8 cellular contexts compared by ENCODE assay signal in the genomic region with DNA sequence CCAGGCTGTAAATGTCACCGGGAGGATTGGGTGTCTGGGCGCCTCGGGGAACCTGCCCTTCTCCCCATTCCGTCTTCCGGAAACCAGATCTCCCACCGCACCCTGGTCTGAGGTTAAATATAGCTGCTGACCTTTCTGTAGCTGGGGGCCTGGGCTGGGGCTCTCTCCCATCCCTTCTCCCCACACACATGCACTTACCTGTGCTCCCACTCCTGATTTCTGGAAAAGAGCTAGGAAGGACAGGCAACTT. TPM values are rescaled to one million over a fixed set of nuclear protein-coding genes. Genes with fewer than 3 reads are reported as not detected.
A peak's percentile ranks its signal among the peaks of the same experiment; 100 is the strongest.
DNase-seq lines count a peak whose midpoint lies in the region; ATAC-seq, FAIRE-seq and TF ChIP-seq lines count a peak whose summit lies in the region.

No MANE protein-coding gene starts in this region.

- H3K27me3 ChIP-seq in left ventricle myocardium inferior (ENCODE audit: low read depth): no peaks in the 10 kb centered on the region
- no peaks in the 10 kb centered on the region for H3K27me3 ChIP-seq in bronchial epithelial cell (ENCODE audit: control insufficient read depth, insufficient read depth, low read length)
- H3K27me3 ChIP-seq in aorta (ENCODE audit: control insufficient read depth in 1 of 2, insufficient read depth in 2 of 2, low read length in 1 of 2): peaks cover 0 to 1% of the 10 kb centered on the region in 2 donors

- no peak for ATAC-seq in Right ventricle myocardium superior (ENCODE audit: poor library complexity)
- no peak for ATAC-seq in mucosa of descending colon
- no peak for ATAC-seq in aorta (ENCODE audit: low FRiP score)
- no peak for ATAC-seq in HG02642 (IDR thresholded peaks at IDR 0.05; ENCODE audit: poor library complexity, unreplicated experiment)
- ATAC-seq in HG02588 (IDR thresholded peaks at IDR 0.05; ENCODE audit: unreplicated experiment): no peak

- intact Hi-C loops in left ventricle myocardium inferior (cut with micrococcal nuclease) (no loop called here), Right ventricle myocardium superior (cut with DNase I) (loop anchor here (10.0 kb wide), 1 partner anchor 211 kb away; no protein-coding TSS in a partner anchor), mucosa of descending colon (cut with DNase I, micrococcal nuclease) (loop anchor here (5.0 kb wide), 2 partner anchors 43 to 113 kb away; a partner anchor contains a TSS), aorta (cut with DNase I) (loop anchor here (2.0 to 5.0 kb wide), 6 partner anchors 43 to 208 kb away; a partner anchor contains a TSS)

- WGBS in aorta, 2 donors: 0 to 1% methylated on average over 6 of the region's 6 CpGs

- peaks cover 87% of the 10 kb centered on the region for H3K4me1 ChIP-seq in left ventricle myocardium inferior
- H3K4me1 ChIP-seq in mucosa of descending colon (ENCODE audit: low read depth): peaks cover 51% of the 10 kb centered on the region
- H3K4me1 ChIP-seq in aorta (ENCODE audit: control insufficient read depth in 1 of 2, insufficient read depth in 2 of 2, low read length in 2 of 2): no peaks in the 10 kb centered on the region

- no peak for FAIRE-seq in bronchial epithelial cell (lab: Jason Lieb, UNC)

- H3K27ac ChIP-seq in left ventricle myocardium inferior (replicated peaks) (peak overlapping the region; percentile 97), aorta (ENCODE audit: low read depth in 1 of 2, low read length in 2 of 2) (peak overlapping the region; percentile 7 to 87)

- peaks cover 50% of the 10 kb centered on the region for H3K36me3 ChIP-seq in left ventricle myocardium inferior
- peaks cover 32% of the 10 kb centered on the region for H3K36me3 ChIP-seq in bronchial epithelial cell (ENCODE audit: control insufficient read depth, insufficient read depth, low read length)
- H3K36me3 ChIP-seq in mucosa of descending colon (ENCODE audit: low read depth): peaks cover 4% of the 10 kb centered on the region
- H3K36me3 ChIP-seq in aorta (ENCODE audit: control insufficient read depth in 1 of 2, insufficient read depth in 2 of 2, low read length in 1 of 2): peaks cover 0 to 4% of the 10 kb centered on the region in 2 donors

- TF ChIP-seq CTCF in left ventricle myocardium inferior (IDR thresholded peaks at IDR 0.05; ENCODE audit: borderline replicate concordance) (no peak), bronchial epithelial cell (IDR thresholded peaks at IDR 0.05; ENCODE audit: insufficient read depth, low read length, severe bottlenecking) (no peak), mucosa of descending colon (IDR thresholded peaks at IDR 0.05) (no peak)

- H3K4me3 ChIP-seq in left ventricle myocardium inferior: peak overlapping the region; percentile 99
- H3K4me3 ChIP-seq in bronchial epithelial cell (ENCODE audit: low read depth, low read length): peak overlapping the region; percentile 94
- peak overlapping the region; percentile 86 for H3K4me3 ChIP-seq in mucosa of descending colon
- peak overlapping the region; percentile 60 to 75 for H3K4me3 ChIP-seq in aorta (ENCODE audit: low read length in 2 of 2)

- no peaks in the 10 kb centered on the region for H3K9me3 ChIP-seq in left ventricle myocardium inferior (replicated peaks)
- no peaks in the 10 kb centered on the region for H3K9me3 ChIP-seq in mucosa of descending colon
- H3K9me3 ChIP-seq in aorta (ENCODE audit: control insufficient read depth, low read length): no peaks in the 10 kb centered on the region

- DNase-seq in left ventricle myocardium inferior (no peak), Right ventricle myocardium superior (no peak), bronchial epithelial cell (ENCODE audit: low read depth) (no peak), mucosa of descending colon (no peak), aorta (no peak), HPDE6-E6E7 (ENCODE audit: extremely low spot score) (no peak)

RNA-seq across cellular contexts. Expression of a gene that starts 1.3 kb away (rescaled TPM):
- total RNA-seq in left ventricle myocardium inferior: 4,161 TPM
- total RNA-seq in Right ventricle myocardium superior: 4,109 TPM
- 5,048 and 6,753 TPM in 2 replicates for total RNA-seq in bronchial epithelial cell
- total RNA-seq in mucosa of descending colon: 1,000 to 10,000 TPM; 1,543 to 3,034 (median 2,070) TPM
- total RNA-seq in aorta: 1,000 to 10,000 TPM; 1,856 to 2,021 TPM
- 1,000 to 10,000 TPM; 2,047 to 3,012 TPM for polyA plus RNA-seq in aorta

RNA-seq across cellular contexts. Expression of a gene that starts 20.2 kb away (rescaled TPM):
- total RNA-seq in left ventricle myocardium inferior: 14.4 TPM
- 14.1 TPM for total RNA-seq in Right ventricle myocardium superior
- total RNA-seq in bronchial epithelial cell: 0.51 and 0.53 TPM in 2 replicates
- 10 to 100 TPM in 1 of 3 donors, 1 to 10 TPM in 2; 3.6 to 22.4 (median 8.2) TPM for total RNA-seq in mucosa of descending colon
- total RNA-seq in aorta: 10 to 100 TPM; 28.5 to 60.8 TPM
- 100 to 1,000 TPM in 1 of 2 donors, 10 to 100 TPM in 1; 11.1 to 110 TPM for polyA plus RNA-seq in aorta

RNA-seq across cellular contexts. Expression of a gene that starts 32.5 kb away (rescaled TPM):
- total RNA-seq in left ventricle myocardium inferior: 15.3 TPM
- total RNA-seq in Right ventricle myocardium superior: 14.8 TPM
- total RNA-seq in bronchial epithelial cell: 26.5 and 33.4 TPM in 2 replicates
- 10 to 100 TPM; 26.1 to 32.4 (median 26.6) TPM for total RNA-seq in mucosa of descending colon
- 10 to 100 TPM; 24.8 to 27.8 TPM for total RNA-seq in aorta
- 10 to 100 TPM in 1 of 2 donors, 1 to 10 TPM in 1; 5.4 to 18.8 TPM for polyA plus RNA-seq in aorta

RNA-seq across cellular contexts. Expression of a gene that starts 41.7 kb away (rescaled TPM):
- total RNA-seq in left ventricle myocardium inferior: 9.2 TPM
- 8.9 TPM for total RNA-seq in Right ventricle myocardium superior
- total RNA-seq in bronchial epithelial cell: 14.7 and 17.9 TPM in 2 replicates
- total RNA-seq in mucosa of descending colon: 10 to 100 TPM; 25.5 to 47.0 (median 26.0) TPM
- total RNA-seq in aorta: 10 to 100 TPM; 19.9 to 32.8 TPM
- 10 to 100 TPM in 1 of 2 donors, 1 to 10 TPM in 1; 5.1 to 13.2 TPM for polyA plus RNA-seq in aorta

RNA-seq across cellular contexts. Expression of a gene that starts 42.6 kb away (rescaled TPM):
- 235 TPM for total RNA-seq in left ventricle myocardium inferior
- 280 TPM for total RNA-seq in Right ventricle myocardium superior
- 61.1 and 102 TPM in 2 replicates for total RNA-seq in bronchial epithelial cell
- total RNA-seq in mucosa of descending colon: 100 to 1,000 TPM; 119 to 143 (median 136) TPM
- total RNA-seq in aorta: 10 to 100 TPM; 91.8 to 95.5 TPM
- 100 to 1,000 TPM; 125 to 283 TPM for polyA plus RNA-seq in aorta
